In genomic region chr7:91880413-91881241, GRCh38 we compare ENCODE assay signal across 1 cellular context.
TF ChIP-seq lines count a peak whose summit lies in the region.

Gene MTERF1, minus strand, starts transcription at chr7:91880702. Its CDS starts 619 bp downstream, at chr7:91880083.

TF ChIP-seq in K562, 482 proteins besides CTCF, POLR2A, EP300 and RAD21 (continued from another document and continues in another):
- no peak for TF ChIP-seq ZNF717 (CRISPR knock-in tag; IDR thresholded peaks at IDR 0.05)
- no peak for TF ChIP-seq MECOM (CRISPR knock-in tag; IDR thresholded peaks at IDR 0.05)
- no peak for TF ChIP-seq CBX8 (IDR thresholded peaks at IDR 0.05; ENCODE audit: borderline replicate concordance, extremely low read depth, low read depth, low read length, poor library complexity, severe bottlenecking)
- peak; percentile 82 for TF ChIP-seq RBBP5 (IDR thresholded peaks at IDR 0.05; ENCODE audit: borderline replicate concordance, insufficient read depth, low read length, poor library complexity, severe bottlenecking)
- no peak for TF ChIP-seq PURB (CRISPR knock-in tag; IDR thresholded peaks at IDR 0.05; ENCODE audit: low read depth)
- TF ChIP-seq ZNF444 (CRISPR knock-in tag; IDR thresholded peaks at IDR 0.05): no peak
- no peak for TF ChIP-seq ZEB2 (IDR thresholded peaks at IDR 0.05)
- TF ChIP-seq PHF20 (IDR thresholded peaks at IDR 0.05; ENCODE audit: partially characterized antibody): peak; percentile 99
- TF ChIP-seq, protein P1, sequence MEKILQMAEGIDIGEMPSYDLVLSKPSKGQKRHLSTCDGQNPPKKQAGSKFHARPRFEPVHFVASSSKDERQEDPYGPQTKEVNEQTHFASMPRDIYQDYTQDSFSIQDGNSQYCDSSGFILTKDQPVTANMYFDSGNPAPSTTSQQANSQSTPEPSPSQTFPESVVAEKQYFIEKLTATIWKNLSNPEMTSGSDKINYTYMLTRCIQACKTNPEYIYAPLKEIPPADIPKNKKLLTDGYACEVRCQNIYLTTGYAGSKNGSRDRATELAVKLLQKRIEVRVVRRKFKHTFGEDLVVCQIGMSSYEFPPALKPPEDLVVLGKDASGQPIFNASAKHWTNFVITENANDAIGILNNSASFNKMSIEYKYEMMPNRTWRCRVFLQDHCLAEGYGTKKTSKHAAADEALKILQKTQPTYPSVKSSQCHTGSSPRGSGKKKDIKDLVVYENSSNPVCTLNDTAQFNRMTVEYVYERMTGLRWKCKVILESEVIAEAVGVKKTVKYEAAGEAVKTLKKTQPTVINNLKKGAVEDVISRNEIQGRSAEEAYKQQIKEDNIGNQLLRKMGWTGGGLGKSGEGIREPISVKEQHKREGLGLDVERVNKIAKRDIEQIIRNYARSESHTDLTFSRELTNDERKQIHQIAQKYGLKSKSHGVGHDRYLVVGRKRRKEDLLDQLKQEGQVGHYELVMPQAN (IDR thresholded peaks at IDR 0.05; ENCODE audit: borderline replicate concordance): peak; percentile 92
- TF ChIP-seq ZFP91 (CRISPR knock-in tag; IDR thresholded peaks at IDR 0.05): no peak
- TF ChIP-seq POLR2AphosphoS5 (IDR thresholded peaks at IDR 0.05; ENCODE audit: control insufficient read depth, insufficient read depth, low read depth, low read length): peak; percentile 97
- no peak; the same call in 1 of the 2 replicates for TF ChIP-seq CHD2 (IDR thresholded peaks at IDR 0.05; ENCODE audit: low read depth, low read length)
- no peak for TF ChIP-seq HNRNPH1 (optimal IDR thresholded peaks at IDR 0.05; ENCODE audit: low read depth, low read length)
- TF ChIP-seq, protein P2, sequence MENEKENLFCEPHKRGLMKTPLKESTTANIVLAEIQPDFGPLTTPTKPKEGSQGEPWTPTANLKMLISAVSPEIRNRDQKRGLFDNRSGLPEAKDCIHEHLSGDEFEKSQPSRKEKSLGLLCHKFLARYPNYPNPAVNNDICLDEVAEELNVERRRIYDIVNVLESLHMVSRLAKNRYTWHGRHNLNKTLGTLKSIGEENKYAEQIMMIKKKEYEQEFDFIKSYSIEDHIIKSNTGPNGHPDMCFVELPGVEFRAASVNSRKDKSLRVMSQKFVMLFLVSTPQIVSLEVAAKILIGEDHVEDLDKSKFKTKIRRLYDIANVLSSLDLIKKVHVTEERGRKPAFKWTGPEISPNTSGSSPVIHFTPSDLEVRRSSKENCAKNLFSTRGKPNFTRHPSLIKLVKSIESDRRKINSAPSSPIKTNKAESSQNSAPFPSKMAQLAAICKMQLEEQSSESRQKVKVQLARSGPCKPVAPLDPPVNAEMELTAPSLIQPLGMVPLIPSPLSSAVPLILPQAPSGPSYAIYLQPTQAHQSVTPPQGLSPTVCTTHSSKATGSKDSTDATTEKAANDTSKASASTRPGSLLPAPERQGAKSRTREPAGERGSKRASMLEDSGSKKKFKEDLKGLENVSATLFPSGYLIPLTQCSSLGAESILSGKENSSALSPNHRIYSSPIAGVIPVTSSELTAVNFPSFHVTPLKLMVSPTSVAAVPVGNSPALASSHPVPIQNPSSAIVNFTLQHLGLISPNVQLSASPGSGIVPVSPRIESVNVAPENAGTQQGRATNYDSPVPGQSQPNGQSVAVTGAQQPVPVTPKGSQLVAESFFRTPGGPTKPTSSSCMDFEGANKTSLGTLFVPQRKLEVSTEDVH (IDR thresholded peaks at IDR 0.05; ENCODE audit: low read depth, partially characterized antibody): peak; percentile 98
- no peak for TF ChIP-seq RAD51 (IDR thresholded peaks at IDR 0.05; ENCODE audit: borderline replicate concordance, low read depth)
- TF ChIP-seq KDM2B (CRISPR knock-in tag; IDR thresholded peaks at IDR 0.05): no peak
- TF ChIP-seq NR3C1 (CRISPR knock-in tag; IDR thresholded peaks at IDR 0.05): no peak
- no peak for TF ChIP-seq CHCHD3 (CRISPR knock-in tag; IDR thresholded peaks at IDR 0.05)
- peak; percentile 63; the same call in 1 of the 2 replicates for TF ChIP-seq ZBTB12 (CRISPR knock-in tag; IDR thresholded peaks at IDR 0.05)
- no peak for TF ChIP-seq IRF2 (CRISPR knock-in tag; IDR thresholded peaks at IDR 0.05)
- no peak; the same call in 1 of the 2 replicates for TF ChIP-seq THRAP3 (IDR thresholded peaks at IDR 0.05; ENCODE audit: borderline replicate concordance)
- TF ChIP-seq, protein P3, sequence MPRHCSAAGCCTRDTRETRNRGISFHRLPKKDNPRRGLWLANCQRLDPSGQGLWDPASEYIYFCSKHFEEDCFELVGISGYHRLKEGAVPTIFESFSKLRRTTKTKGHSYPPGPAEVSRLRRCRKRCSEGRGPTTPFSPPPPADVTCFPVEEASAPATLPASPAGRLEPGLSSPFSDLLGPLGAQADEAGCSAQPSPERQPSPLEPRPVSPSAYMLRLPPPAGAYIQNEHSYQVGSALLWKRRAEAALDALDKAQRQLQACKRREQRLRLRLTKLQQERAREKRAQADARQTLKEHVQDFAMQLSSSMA (CRISPR knock-in tag; IDR thresholded peaks at IDR 0.05): 0 out of 2 replicates have a peak, but pooled peaks have one; percentile 15
- no peak for TF ChIP-seq NR2C2 (CRISPR knock-in tag; IDR thresholded peaks at IDR 0.05)
- peak; percentile 93 for TF ChIP-seq NR2C2 (tag; IDR thresholded peaks at IDR 0.05)
- TF ChIP-seq ARID3B (CRISPR knock-in tag; IDR thresholded peaks at IDR 0.05; ENCODE audit: borderline replicate concordance): 0 out of 2 replicates have a peak, but pooled peaks have one; percentile 71
- TF ChIP-seq SRF (CRISPR knock-in tag; IDR thresholded peaks at IDR 0.05): peak in 1 of 2 experiments; percentile 74; a peak in 2 of 4 replicates
- TF ChIP-seq GATAD2B (IDR thresholded peaks at IDR 0.05; ENCODE audit: borderline replicate concordance): peak; percentile 79; the same call in 1 of the 2 replicates
- TF ChIP-seq ZNF518B (CRISPR knock-in tag; IDR thresholded peaks at IDR 0.05): no peak
- peak; percentile 94 for TF ChIP-seq TAF9B (IDR thresholded peaks at IDR 0.05; ENCODE audit: partially characterized antibody)
- TF ChIP-seq ZBTB26 (CRISPR knock-in tag; IDR thresholded peaks at IDR 0.05): 0 out of 2 replicates have a peak, but pooled peaks have one; percentile 80
- peak; percentile 92 for TF ChIP-seq POLR2H (tag; IDR thresholded peaks at IDR 0.05; ENCODE audit: low read depth)
- 0 out of 2 replicates have a peak, but pooled peaks have one; percentile 28 for TF ChIP-seq JUN (IDR thresholded peaks at IDR 0.05; ENCODE audit: borderline replicate concordance, low read depth, low read length)
- TF ChIP-seq JUN (CRISPR knock-in tag; IDR thresholded peaks at IDR 0.05; ENCODE audit: borderline replicate concordance): no peak
- TF ChIP-seq RBM22 (IDR thresholded peaks at IDR 0.05; ENCODE audit: low read depth, low read length, poor library complexity, severe bottlenecking): no peak
- TF ChIP-seq ZBTB34 (CRISPR knock-in tag; IDR thresholded peaks at IDR 0.05): 0 out of 2 replicates have a peak, but pooled peaks have one; percentile 29
- no peak for TF ChIP-seq XRCC3 (IDR thresholded peaks at IDR 0.05)
- peak; percentile 88 for TF ChIP-seq SPI1 (IDR thresholded peaks at IDR 0.05; ENCODE audit: borderline replicate concordance, low read depth, low read length)
- peak; percentile 45 for TF ChIP-seq BRD9 (IDR thresholded peaks at IDR 0.05; ENCODE audit: low read depth, partially characterized antibody)
- no peak for TF ChIP-seq ZNF224 (CRISPR knock-in tag; IDR thresholded peaks at IDR 0.05)
- peak; percentile 71 for TF ChIP-seq SMAD1 (IDR thresholded peaks at IDR 0.05; ENCODE audit: low read depth, low read length, partially characterized antibody)
- TF ChIP-seq, protein P4, sequence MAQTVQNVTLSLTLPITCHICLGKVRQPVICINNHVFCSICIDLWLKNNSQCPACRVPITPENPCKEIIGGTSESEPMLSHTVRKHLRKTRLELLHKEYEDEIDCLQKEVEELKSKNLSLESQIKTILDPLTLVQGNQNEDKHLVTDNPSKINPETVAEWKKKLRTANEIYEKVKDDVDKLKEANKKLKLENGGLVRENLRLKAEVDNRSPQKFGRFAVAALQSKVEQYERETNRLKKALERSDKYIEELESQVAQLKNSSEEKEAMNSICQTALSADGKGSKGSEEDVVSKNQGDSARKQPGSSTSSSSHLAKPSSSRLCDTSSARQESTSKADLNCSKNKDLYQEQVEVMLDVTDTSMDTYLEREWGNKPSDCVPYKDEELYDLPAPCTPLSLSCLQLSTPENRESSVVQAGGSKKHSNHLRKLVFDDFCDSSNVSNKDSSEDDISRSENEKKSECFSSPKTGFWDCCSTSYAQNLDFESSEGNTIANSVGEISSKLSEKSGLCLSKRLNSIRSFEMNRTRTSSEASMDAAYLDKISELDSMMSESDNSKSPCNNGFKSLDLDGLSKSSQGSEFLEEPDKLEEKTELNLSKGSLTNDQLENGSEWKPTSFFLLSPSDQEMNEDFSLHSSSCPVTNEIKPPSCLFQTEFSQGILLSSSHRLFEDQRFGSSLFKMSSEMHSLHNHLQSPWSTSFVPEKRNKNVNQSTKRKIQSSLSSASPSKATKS (CRISPR knock-in tag; IDR thresholded peaks at IDR 0.05): no peak
- TF ChIP-seq, protein P5, sequence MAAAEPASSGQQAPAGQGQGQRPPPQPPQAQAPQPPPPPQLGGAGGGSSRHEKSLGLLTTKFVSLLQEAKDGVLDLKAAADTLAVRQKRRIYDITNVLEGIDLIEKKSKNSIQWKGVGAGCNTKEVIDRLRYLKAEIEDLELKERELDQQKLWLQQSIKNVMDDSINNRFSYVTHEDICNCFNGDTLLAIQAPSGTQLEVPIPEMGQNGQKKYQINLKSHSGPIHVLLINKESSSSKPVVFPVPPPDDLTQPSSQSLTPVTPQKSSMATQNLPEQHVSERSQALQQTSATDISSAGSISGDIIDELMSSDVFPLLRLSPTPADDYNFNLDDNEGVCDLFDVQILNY (CRISPR knock-in tag; IDR thresholded peaks at IDR 0.05): no peak
